ENCODE assay signal across 2 cellular contexts in the genomic region with DNA sequence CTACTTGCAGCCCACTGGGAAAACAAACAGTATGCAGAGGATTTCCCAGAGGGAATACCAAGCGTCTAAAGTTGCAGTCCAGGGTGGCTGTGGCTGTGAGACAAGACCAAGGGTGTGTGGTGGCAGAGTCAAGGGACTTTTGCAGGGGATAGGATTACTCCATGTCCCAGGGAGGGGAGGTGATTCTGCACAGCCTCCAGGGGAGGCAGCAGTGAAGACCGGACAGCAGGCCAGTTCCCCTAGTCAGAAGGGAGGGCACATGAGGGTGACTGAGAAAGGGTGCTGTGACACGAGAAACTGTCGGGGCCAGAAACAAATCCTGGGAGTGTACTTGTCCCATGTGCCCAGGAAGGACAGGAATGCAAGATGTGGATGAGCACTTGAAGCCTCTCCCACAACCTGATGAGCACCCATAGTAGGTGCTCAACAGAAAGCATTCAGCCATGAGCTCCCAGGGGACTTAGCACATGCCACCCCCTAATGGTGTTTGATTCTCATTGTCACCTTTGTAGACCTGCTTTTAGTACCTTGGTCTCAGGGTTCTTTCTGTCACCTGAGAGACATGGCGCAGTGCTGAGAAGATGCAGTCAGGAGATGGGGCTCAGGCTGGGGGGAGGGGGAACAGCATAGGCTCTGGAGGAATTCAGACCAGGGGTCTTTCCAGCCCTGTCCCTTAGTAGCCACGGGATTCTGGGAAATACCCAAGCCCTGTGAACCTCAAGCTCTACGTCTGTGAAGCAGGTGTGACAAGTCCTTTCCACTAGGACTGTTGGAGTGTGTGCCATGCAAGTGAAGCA.
TF ChIP-seq lines count a peak whose summit lies in the region.

No MANE protein-coding gene starts in this region.

TF ChIP-seq in HEK293, 187 proteins besides CTCF, POLR2A, EP300 and RAD21:
- TF ChIP-seq ZNF596 (tag by site-specific recombination; IDR thresholded peaks at IDR 0.05) (no peak), ZNF175 (tag by site-specific recombination; IDR thresholded peaks at IDR 0.05) (no peak), MEIS1 (CRISPR knock-in tag; IDR thresholded peaks at IDR 0.05; ENCODE audit: borderline replicate concordance) (no peak), ZNF341 (tag by site-specific recombination; IDR thresholded peaks at IDR 0.05; ENCODE audit: low read depth) (peak; percentile 34; the same call in 1 of the 2 replicates), GLIS1 (tag by site-specific recombination; IDR thresholded peaks at IDR 0.05) (peak; percentile 58), ZNF266 (tag by site-specific recombination; IDR thresholded peaks at IDR 0.05; ENCODE audit: low read depth) (no peak), ZBTB1 (tag by site-specific recombination; IDR thresholded peaks at IDR 0.05) (no peak)
- TF ChIP-seq, protein P1, sequence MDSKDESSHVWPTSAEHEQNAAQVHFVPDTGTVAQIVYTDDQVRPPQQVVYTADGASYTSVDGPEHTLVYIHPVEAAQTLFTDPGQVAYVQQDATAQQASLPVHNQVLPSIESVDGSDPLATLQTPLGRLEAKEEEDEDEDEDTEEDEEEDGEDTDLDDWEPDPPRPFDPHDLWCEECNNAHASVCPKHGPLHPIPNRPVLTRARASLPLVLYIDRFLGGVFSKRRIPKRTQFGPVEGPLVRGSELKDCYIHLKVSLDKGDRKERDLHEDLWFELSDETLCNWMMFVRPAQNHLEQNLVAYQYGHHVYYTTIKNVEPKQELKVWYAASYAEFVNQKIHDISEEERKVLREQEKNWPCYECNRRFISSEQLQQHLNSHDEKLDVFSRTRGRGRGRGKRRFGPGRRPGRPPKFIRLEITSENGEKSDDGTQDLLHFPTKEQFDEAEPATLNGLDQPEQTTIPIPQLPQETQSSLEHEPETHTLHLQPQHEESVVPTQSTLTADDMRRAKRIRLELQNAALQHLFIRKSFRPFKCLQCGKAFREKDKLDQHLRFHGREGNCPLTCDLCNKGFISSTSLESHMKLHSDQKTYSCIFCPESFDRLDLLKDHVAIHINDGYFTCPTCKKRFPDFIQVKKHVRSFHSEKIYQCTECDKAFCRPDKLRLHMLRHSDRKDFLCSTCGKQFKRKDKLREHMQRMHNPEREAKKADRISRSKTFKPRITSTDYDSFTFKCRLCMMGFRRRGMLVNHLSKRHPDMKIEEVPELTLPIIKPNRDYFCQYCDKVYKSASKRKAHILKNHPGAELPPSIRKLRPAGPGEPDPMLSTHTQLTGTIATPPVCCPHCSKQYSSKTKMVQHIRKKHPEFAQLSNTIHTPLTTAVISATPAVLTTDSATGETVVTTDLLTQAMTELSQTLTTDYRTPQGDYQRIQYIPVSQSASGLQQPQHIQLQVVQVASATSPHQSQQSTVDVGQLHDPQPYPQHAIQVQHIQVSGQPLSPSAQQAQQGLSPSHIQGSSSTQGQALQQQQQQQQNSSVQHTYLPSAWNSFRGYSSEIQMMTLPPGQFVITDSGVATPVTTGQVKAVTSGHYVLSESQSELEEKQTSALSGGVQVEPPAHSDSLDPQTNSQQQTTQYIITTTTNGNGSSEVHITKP (tag by site-specific recombination; IDR thresholded peaks at IDR 0.05) = peak; percentile 40
- TF ChIP-seq, protein P2, sequence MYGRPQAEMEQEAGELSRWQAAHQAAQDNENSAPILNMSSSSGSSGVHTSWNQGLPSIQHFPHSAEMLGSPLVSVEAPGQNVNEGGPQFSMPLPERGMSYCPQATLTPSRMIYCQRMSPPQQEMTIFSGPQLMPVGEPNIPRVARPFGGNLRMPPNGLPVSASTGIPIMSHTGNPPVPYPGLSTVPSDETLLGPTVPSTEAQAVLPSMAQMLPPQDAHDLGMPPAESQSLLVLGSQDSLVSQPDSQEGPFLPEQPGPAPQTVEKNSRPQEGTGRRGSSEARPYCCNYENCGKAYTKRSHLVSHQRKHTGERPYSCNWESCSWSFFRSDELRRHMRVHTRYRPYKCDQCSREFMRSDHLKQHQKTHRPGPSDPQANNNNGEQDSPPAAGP (tag by site-specific recombination; IDR thresholded peaks at IDR 0.05) = no peak
- TF ChIP-seq, protein P3, sequence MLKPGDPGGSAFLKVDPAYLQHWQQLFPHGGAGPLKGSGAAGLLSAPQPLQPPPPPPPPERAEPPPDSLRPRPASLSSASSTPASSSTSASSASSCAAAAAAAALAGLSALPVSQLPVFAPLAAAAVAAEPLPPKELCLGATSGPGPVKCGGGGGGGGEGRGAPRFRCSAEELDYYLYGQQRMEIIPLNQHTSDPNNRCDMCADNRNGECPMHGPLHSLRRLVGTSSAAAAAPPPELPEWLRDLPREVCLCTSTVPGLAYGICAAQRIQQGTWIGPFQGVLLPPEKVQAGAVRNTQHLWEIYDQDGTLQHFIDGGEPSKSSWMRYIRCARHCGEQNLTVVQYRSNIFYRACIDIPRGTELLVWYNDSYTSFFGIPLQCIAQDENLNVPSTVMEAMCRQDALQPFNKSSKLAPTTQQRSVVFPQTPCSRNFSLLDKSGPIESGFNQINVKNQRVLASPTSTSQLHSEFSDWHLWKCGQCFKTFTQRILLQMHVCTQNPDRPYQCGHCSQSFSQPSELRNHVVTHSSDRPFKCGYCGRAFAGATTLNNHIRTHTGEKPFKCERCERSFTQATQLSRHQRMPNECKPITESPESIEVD (tag by site-specific recombination; IDR thresholded peaks at IDR 0.05) = no peak
- TF ChIP-seq, protein P4, sequence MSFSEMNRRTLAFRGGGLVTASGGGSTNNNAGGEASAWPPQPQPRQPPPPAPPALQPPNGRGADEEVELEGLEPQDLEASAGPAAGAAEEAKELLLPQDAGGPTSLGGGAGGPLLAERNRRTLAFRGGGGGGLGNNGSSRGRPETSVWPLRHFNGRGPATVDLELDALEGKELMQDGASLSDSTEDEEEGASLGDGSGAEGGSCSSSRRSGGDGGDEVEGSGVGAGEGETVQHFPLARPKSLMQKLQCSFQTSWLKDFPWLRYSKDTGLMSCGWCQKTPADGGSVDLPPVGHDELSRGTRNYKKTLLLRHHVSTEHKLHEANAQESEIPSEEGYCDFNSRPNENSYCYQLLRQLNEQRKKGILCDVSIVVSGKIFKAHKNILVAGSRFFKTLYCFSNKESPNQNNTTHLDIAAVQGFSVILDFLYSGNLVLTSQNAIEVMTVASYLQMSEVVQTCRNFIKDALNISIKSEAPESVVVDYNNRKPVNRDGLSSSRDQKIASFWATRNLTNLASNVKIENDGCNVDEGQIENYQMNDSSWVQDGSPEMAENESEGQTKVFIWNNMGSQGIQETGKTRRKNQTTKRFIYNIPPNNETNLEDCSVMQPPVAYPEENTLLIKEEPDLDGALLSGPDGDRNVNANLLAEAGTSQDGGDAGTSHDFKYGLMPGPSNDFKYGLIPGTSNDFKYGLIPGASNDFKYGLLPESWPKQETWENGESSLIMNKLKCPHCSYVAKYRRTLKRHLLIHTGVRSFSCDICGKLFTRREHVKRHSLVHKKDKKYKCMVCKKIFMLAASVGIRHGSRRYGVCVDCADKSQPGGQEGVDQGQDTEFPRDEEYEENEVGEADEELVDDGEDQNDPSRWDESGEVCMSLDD (tag by site-specific recombination; IDR thresholded peaks at IDR 0.05) = no peak

TF ChIP-seq in K562, 482 proteins besides CTCF, POLR2A, EP300 and RAD21:
- TF ChIP-seq FIP1L1 (IDR thresholded peaks at IDR 0.05; ENCODE audit: low read depth, low read length, poor library complexity, severe bottlenecking) (no peak), RUNX1 (IDR thresholded peaks at IDR 0.05; ENCODE audit: low read depth) (no peak), RBM22 (IDR thresholded peaks at IDR 0.05; ENCODE audit: low read depth, low read length, poor library complexity, severe bottlenecking) (no peak), HCFC1 (IDR thresholded peaks at IDR 0.05; ENCODE audit: low read depth, low read length) (no peak), MBD2 (IDR thresholded peaks at IDR 0.05; ENCODE audit: borderline replicate concordance, low read depth) (no peak), FOXK2 (conservative IDR thresholded peaks at IDR 0.05 in 1 of 2, IDR thresholded peaks at IDR 0.05 in 1 of 2; ENCODE audit: low read depth in 2 of 2) (no peak), ZNF217 (CRISPR knock-in tag; IDR thresholded peaks at IDR 0.05) (no peak), ZC3H4 (CRISPR knock-in tag; IDR thresholded peaks at IDR 0.05; ENCODE audit: borderline replicate concordance) (no peak), SMC3 (conservative IDR thresholded peaks at IDR 0.05; ENCODE audit: insufficient read depth, low read depth, low read length) (no peak), ERF (CRISPR knock-in tag; IDR thresholded peaks at IDR 0.05) (no peak), NFYB (IDR thresholded peaks at IDR 0.05; ENCODE audit: extremely low read depth, insufficient read length) (no peak), RBM17 (IDR thresholded peaks at IDR 0.05; ENCODE audit: borderline replicate concordance, low read depth, low read length) (no peak), LARP7 (IDR thresholded peaks at IDR 0.05) (no peak), YY1 (IDR thresholded peaks at IDR 0.05; ENCODE audit: borderline replicate concordance in 1 of 3, control insufficient read depth in 1 of 3, extremely low read depth in 1 of 3, insufficient read depth in 3 of 3, insufficient read length in 1 of 3, insufficient replicate concordance in 2 of 3, low read depth in 1 of 3, low read length in 2 of 3) (no peak), CEBPB (tag; IDR thresholded peaks at IDR 0.05) (no peak), ZNF707 (CRISPR knock-in tag; conservative IDR thresholded peaks at IDR 0.05) (no peak), ZNF77 (CRISPR knock-in tag; IDR thresholded peaks at IDR 0.05) (no peak)
- TF ChIP-seq, protein P5, sequence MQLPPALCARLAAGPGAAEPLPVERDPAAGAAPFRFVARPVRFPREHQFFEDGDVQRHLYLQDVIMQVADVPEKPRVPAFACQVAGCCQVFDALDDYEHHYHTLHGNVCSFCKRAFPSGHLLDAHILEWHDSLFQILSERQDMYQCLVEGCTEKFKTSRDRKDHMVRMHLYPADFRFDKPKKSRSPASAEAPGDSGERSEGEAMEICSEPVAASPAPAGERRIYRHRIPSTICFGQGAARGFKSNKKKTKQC (CRISPR knock-in tag; IDR thresholded peaks at IDR 0.05) = no peak
- TF ChIP-seq, protein P6, sequence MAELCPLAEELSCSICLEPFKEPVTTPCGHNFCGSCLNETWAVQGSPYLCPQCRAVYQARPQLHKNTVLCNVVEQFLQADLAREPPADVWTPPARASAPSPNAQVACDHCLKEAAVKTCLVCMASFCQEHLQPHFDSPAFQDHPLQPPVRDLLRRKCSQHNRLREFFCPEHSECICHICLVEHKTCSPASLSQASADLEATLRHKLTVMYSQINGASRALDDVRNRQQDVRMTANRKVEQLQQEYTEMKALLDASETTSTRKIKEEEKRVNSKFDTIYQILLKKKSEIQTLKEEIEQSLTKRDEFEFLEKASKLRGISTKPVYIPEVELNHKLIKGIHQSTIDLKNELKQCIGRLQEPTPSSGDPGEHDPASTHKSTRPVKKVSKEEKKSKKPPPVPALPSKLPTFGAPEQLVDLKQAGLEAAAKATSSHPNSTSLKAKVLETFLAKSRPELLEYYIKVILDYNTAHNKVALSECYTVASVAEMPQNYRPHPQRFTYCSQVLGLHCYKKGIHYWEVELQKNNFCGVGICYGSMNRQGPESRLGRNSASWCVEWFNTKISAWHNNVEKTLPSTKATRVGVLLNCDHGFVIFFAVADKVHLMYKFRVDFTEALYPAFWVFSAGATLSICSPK (IDR thresholded peaks at IDR 0.05; ENCODE audit: borderline replicate concordance) = no peak
